Comparison of ENCODE assay signal across 8 cellular contexts in genomic region chr20:41339957-41340326, GRCh38. TPM values are rescaled to one million over a fixed set of nuclear protein-coding genes. Genes with fewer than 3 reads are reported as not detected.
A peak's percentile ranks its signal among the peaks of the same experiment; 100 is the strongest.
DNase-seq lines count a peak whose midpoint lies in the region; ATAC-seq and TF ChIP-seq lines count a peak whose summit lies in the region.

No MANE protein-coding gene starts in this region.

- H3K4me2 ChIP-seq in OCI-LY1 (ENCODE audit: low read length): peak overlapping the region; percentile 71

- no peaks in the 10 kb centered on the region for H4K20me1 ChIP-seq in OCI-LY1 (ENCODE audit: insufficient read depth, low read length)

- in situ Hi-C loops in ACHN (cut with HindIII; ENCODE audit: low pct_ligation_motif_present, low pct_unique_long_range_greater_than_20kb, low sequenced_read_pairs): no loop called here

- peak; percentile 99 for TF ChIP-seq CTCF in OCI-LY1 (IDR thresholded peaks at IDR 0.05; ENCODE audit: low read length)
- TF ChIP-seq CTCF in mucosa of descending colon (IDR thresholded peaks at IDR 0.05): peak; percentile 98

- ATAC-seq in GM19025 (IDR thresholded peaks at IDR 0.05; ENCODE audit: low read depth, unreplicated experiment): peak; percentile 70
- peak; percentile 89 for ATAC-seq in mucosa of descending colon

- no peaks in the 10 kb centered on the region for H3F3A ChIP-seq in OCI-LY1 (ENCODE audit: insufficient read depth, low read length)

- H3K4me1 ChIP-seq in OCI-LY1 (ENCODE audit: insufficient read depth, low read length, severe bottlenecking) (peaks cover 11% of the 10 kb centered on the region), mucosa of descending colon (ENCODE audit: low read depth) (peaks cover 17% of the 10 kb centered on the region)

- intact Hi-C loops in mucosa of descending colon (cut with DNase I, micrococcal nuclease): loop anchor here (2.0 to 10.0 kb wide), 3 partner anchors 95 to 167 kb away; no protein-coding TSS in a partner anchor

- peak; percentile 68 for DNase-seq in ACHN
- peak; percentile 83 for DNase-seq in HuH-7 (ENCODE audit: low spot score)
- DNase-seq in activated T-cell treated with anti-CD3 and anti-CD28 coated beads for 48 hours (ENCODE audit: low read depth): peak; percentile 83
- DNase-seq in erythroblast (lab: John Stamatoyannopoulos, UW): peak; percentile 86 to 91
- peak; percentile 94 to 98 (median 97) for DNase-seq in mucosa of descending colon
- peak; percentile 74 to 76 for DNase-seq in stimulated activated CD8-positive, alpha-beta memory T cell treated with anti-CD3 and anti-CD28 coated beads, Interleukin-4, amount 100 ng/mL, for 1 hour (ENCODE audit: low read depth in 2 of 2, low spot score in 1 of 2)

- no peak overlapping the region for H3K9ac ChIP-seq in OCI-LY1 (ENCODE audit: low read length)

- H3K36me3 ChIP-seq in OCI-LY1 (ENCODE audit: insufficient read depth, low read length) (no peaks in the 10 kb centered on the region), mucosa of descending colon (ENCODE audit: low read depth) (no peaks in the 10 kb centered on the region)

- H3K79me2 ChIP-seq in OCI-LY1 (ENCODE audit: insufficient read depth, low read length): no peaks in the 10 kb centered on the region

- no peak overlapping the region for H3K27ac ChIP-seq in OCI-LY1 (ENCODE audit: low read depth, low read length, poor library complexity, severe bottlenecking)

- peak overlapping the region; percentile 51 for H3K4me3 ChIP-seq in OCI-LY1 (ENCODE audit: low read depth, low read length, poor library complexity, severe bottlenecking)
- no peak overlapping the region for H3K4me3 ChIP-seq in mucosa of descending colon

- H3K9me3 ChIP-seq in OCI-LY1 (ENCODE audit: low read length) (no peaks in the 10 kb centered on the region), mucosa of descending colon (no peaks in the 10 kb centered on the region)

- no peaks in the 10 kb centered on the region for H3K9me2 ChIP-seq in OCI-LY1 (ENCODE audit: low read depth, low read length)

- H2AFZ ChIP-seq in OCI-LY1 (ENCODE audit: low read length): no peak overlapping the region

- H3K27me3 ChIP-seq in OCI-LY1 (ENCODE audit: insufficient read depth, low read length): no peaks in the 10 kb centered on the region

- no peak for TF ChIP-seq POLR2A in erythroblast (IDR thresholded peaks at IDR 0.05; ENCODE audit: low read length)

RNA-seq across cellular contexts. Expression of gene LPIN3, which starts 0.7 kb away (rescaled TPM):
- total RNA-seq in mucosa of descending colon: 10 to 100 TPM; 48.0 to 73.3 (median 52.7) TPM

RNA-seq across cellular contexts. Expression of gene ZHX3, which starts 22.4 kb away (rescaled TPM):
- 10 to 100 TPM; 24.5 to 84.5 (median 32.8) TPM for total RNA-seq in mucosa of descending colon

RNA-seq across cellular contexts. Expression of gene EMILIN3, which starts 26.7 kb away (rescaled TPM):
- total RNA-seq in mucosa of descending colon: 1 to 10 TPM in 1 of 3 donors, under 1 TPM in 1, not detected in 1; 0.23 to 4.0 TPM
